In the genomic region with DNA sequence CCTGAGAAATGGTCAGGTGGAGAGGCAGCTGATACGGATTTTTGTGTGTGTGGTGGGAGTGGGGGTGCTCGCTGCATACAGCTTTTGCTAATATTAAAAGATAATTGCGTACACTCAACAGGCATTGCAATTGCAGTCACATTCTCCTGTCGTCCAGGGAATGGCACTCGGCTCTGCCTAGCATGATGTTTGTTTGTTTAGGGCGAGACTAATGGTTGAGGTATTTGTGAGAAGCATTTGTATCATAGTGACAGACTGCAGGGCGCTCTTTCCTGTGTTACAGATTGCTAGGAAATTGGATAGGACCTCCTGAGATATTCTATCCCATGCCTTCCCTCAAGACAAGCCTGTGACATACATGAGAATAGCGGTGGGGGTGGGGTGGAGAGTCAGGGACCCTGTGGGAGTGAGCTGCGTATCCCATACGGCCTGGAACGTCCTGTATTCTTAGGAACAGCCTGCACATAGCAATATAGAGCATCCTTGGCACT, we compare ENCODE assay signal across 11 cellular contexts.
DNase-seq lines count a peak whose midpoint lies in the region; ATAC-seq and TF ChIP-seq lines count a peak whose summit lies in the region.
"Had no signal": no experiment of that assay in that cellular context is flagged by ENCODE, and none has a peak within 500 bp of the region (broad histone marks: within the 10 kb centered on the region; RNA-seq: fewer than 3 reads in every experiment).

No MANE protein-coding gene starts in this region.

- no peaks in the 10 kb centered on the region for H3K27me3 Mint-ChIP-seq in CD4-positive, alpha-beta T cell
- H3K27me3 Mint-ChIP-seq: central memory CD8-positive, alpha-beta T cell had no signal

- no peak overlapping the region for H3K27ac ChIP-seq in fibroblast of lung (ENCODE audit: insufficient read depth, low read length)
- peak overlapping the region; percentile 35 for H3K27ac ChIP-seq in smooth muscle cell (ENCODE audit: low read depth)
- no peak overlapping the region for H3K27ac ChIP-seq in CD4-positive, alpha-beta T cell (ENCODE audit: low read depth, low read length)
- H3K27ac ChIP-seq in coronary artery = peak overlapping the region in 1 of 2 donors; percentile 28
- H3K27ac ChIP-seq: neutrophil had no signal

- no peaks in the 10 kb centered on the region for H3F3A ChIP-seq in smooth muscle cell (ENCODE audit: low read depth)

- 51% methylated on average over 11 of the region's 11 CpGs for WGBS in smooth muscle cell (ENCODE audit: low lambda C conversion rate)

- H4K20me1 ChIP-seq in fibroblast of lung (ENCODE audit: control insufficient read depth, extremely low read depth, insufficient read depth, low read length) (no peaks in the 10 kb centered on the region), smooth muscle cell (ENCODE audit: low read depth) (peaks cover 6% of the 10 kb centered on the region)

- H3K4me2 ChIP-seq in fibroblast of lung (ENCODE audit: extremely low read depth, insufficient read depth, low read length) (no peak overlapping the region), smooth muscle cell (peak overlapping the region; percentile 61)

- no peak for ATAC-seq in CD4-positive, alpha-beta T cell (ENCODE audit: poor library complexity)

- H3K4me1 Mint-ChIP-seq in CD4-positive, alpha-beta T cell (ENCODE audit: low read depth) = no peaks in the 10 kb centered on the region
- H3K4me1 Mint-ChIP-seq: central memory CD8-positive, alpha-beta T cell had no signal

- H3K27me3 ChIP-seq in fibroblast of lung (ENCODE audit: control insufficient read depth, insufficient read depth, low read length) (no peaks in the 10 kb centered on the region), smooth muscle cell (ENCODE audit: low read depth) (no peaks in the 10 kb centered on the region)
- H3K27me3 ChIP-seq in CD4-positive, alpha-beta T cell (ENCODE audit: control insufficient read depth, insufficient read depth, low read length) = no peaks in the 10 kb centered on the region
- H3K27me3 ChIP-seq: heart right ventricle, neutrophil had no signal

- H3K9me3 ChIP-seq in fibroblast of lung (ENCODE audit: control insufficient read depth, insufficient read depth, low read depth, low read length) (no peaks in the 10 kb centered on the region), smooth muscle cell (replicated peaks; ENCODE audit: low read depth) (no peaks in the 10 kb centered on the region)
- H3K9me3 ChIP-seq in CD4-positive, alpha-beta T cell (ENCODE audit: control insufficient read depth, low read length) = no peaks in the 10 kb centered on the region
- H3K9me3 ChIP-seq: heart right ventricle, neutrophil had no signal

- H2AFZ ChIP-seq in fibroblast of lung (ENCODE audit: low read length) = no peak overlapping the region
- no peak overlapping the region for H2AFZ ChIP-seq in smooth muscle cell (ENCODE audit: low read depth)

- no peak overlapping the region for H3K27ac Mint-ChIP-seq in CD4-positive, alpha-beta T cell

- peaks cover 2% of the 10 kb centered on the region for H3K9me3 Mint-ChIP-seq in CD4-positive, alpha-beta T cell

- TF ChIP-seq CTCF in fibroblast of lung (conservative IDR thresholded peaks at IDR 0.05 in 1 of 2, IDR thresholded peaks at IDR 0.05 in 1 of 2; ENCODE audit: low read depth in 1 of 2, low read length in 2 of 2) = no peak
- TF ChIP-seq CTCF in smooth muscle cell (IDR thresholded peaks at IDR 0.05; ENCODE audit: borderline replicate concordance, insufficient read depth, poor library complexity, severe bottlenecking) = no peak
- TF ChIP-seq CTCF in CD4-positive, alpha-beta T cell (IDR thresholded peaks at IDR 0.05) = no peak
- no peak for TF ChIP-seq CTCF in coronary artery (IDR thresholded peaks at IDR 0.05)

- H3K4me3 ChIP-seq in fibroblast of lung (replicated peaks in 1 of 4; ENCODE audit: control extremely low read depth in 1 of 4, insufficient read depth in 1 of 4, low read depth in 3 of 4, low read length in 4 of 4) (no peak overlapping the region), smooth muscle cell (no peak overlapping the region), coronary artery (no peak overlapping the region)
- H3K4me3 ChIP-seq: heart right ventricle, SK-N-MC had no signal

- no peaks in the 10 kb centered on the region for H3K36me3 Mint-ChIP-seq in CD4-positive, alpha-beta T cell (ENCODE audit: low read depth)

- H3K79me2 ChIP-seq in fibroblast of lung (ENCODE audit: control insufficient read depth, insufficient read depth, low read length) (no peaks in the 10 kb centered on the region), smooth muscle cell (ENCODE audit: low read depth) (no peaks in the 10 kb centered on the region)

- H3K4me3 Mint-ChIP-seq in CD4-positive, alpha-beta T cell = no peak overlapping the region
- H3K4me3 Mint-ChIP-seq: central memory CD8-positive, alpha-beta T cell had no signal

- no peaks in the 10 kb centered on the region for H3K36me3 ChIP-seq in fibroblast of lung (ENCODE audit: control insufficient read depth, insufficient read depth, low read length)
- H3K36me3 ChIP-seq in smooth muscle cell (ENCODE audit: low read depth) = no peaks in the 10 kb centered on the region
- H3K36me3 ChIP-seq: heart right ventricle, neutrophil had no signal

- POLR2A ChIA-PET in CD4-positive, alpha-beta T cell (lab: Charles Lee) = no interaction called here

- no peaks in the 10 kb centered on the region for H3K4me1 ChIP-seq in fibroblast of lung (ENCODE audit: control insufficient read depth, extremely low read depth, insufficient read depth, low read length)
- H3K4me1 ChIP-seq in smooth muscle cell (ENCODE audit: low read depth) = peaks cover 13% of the 10 kb centered on the region

- DNase-seq in HCEC 1CT (peak; percentile 42), NCI-H2227 (lab: John Stamatoyannopoulos, UW; ENCODE audit: unreplicated experiment) (peak; percentile 32), fibroblast of lung (ENCODE audit: low read depth in 2 of 2) (peak; percentile 58 to 85), smooth muscle cell (lab: John Stamatoyannopoulos, UW; ENCODE audit: unreplicated experiment) (no peak), coronary artery (ENCODE audit: low spot score) (no peak)
- no peak for DNase-seq in activated CD4-positive, alpha-beta T cell treated with anti-CD3 and anti-CD28 coated beads for 48 hours
- no peak for DNase-seq in CD4-positive, alpha-beta T cell
- DNase-seq: heart right ventricle had no signal

- CTCF ChIA-PET in CD4-positive, alpha-beta T cell (lab: Charles Lee) = no interaction called here

- intact Hi-C loops in CD4-positive, alpha-beta T cell (cut with DNase I, micrococcal nuclease) = no loop called here

- H3K9ac ChIP-seq in fibroblast of lung (ENCODE audit: insufficient read depth, low read length) (no peak overlapping the region), smooth muscle cell (ENCODE audit: low read depth) (no peak overlapping the region)

Comparison
In these comparisons a context has a peak if more than half of its experiments do, and no peak if none do; other contexts are left out.
1. DNase-seq: peak in HCEC 1CT (single experiment), NCI-H2227 (single experiment) and fibroblast of lung (2 of 2); none in smooth muscle cell (single experiment), activated CD4-positive, alpha-beta T cell treated with anti-CD3 and anti-CD28 coated beads for 48 hours (single experiment), CD4-positive, alpha-beta T cell (0 of 10) and coronary artery (single experiment).